9 cellular contexts compared by ENCODE assay signal in genomic region chr4:152458801-152459302, GRCh38.
A peak's percentile ranks its signal among the peaks of the same experiment; 100 is the strongest.
DNase-seq lines count a peak whose midpoint lies in the region; ATAC-seq and TF ChIP-seq lines count a peak whose summit lies in the region.
"Had no signal": no experiment of that assay in that cellular context is flagged by ENCODE, and none has a peak within 500 bp of the region (broad histone marks: within the 10 kb centered on the region; RNA-seq: fewer than 3 reads in every experiment).

No MANE protein-coding gene starts in this region.

- no peaks in the 10 kb centered on the region for H3K36me3 Mint-ChIP-seq in endodermal cell (ENCODE audit: low read depth)

- H3K36me3 ChIP-seq in Peyer's patch (no peaks in the 10 kb centered on the region), lower lobe of right lung (no peaks in the 10 kb centered on the region), endodermal cell (ENCODE audit: control insufficient read depth, insufficient read depth, low read length) (no peaks in the 10 kb centered on the region)

- H3K27ac ChIP-seq in Peyer's patch (peak overlapping the region in 3 of 4 donors; percentile 16 to 40 (median 31)), lower lobe of right lung (no peak overlapping the region), endodermal cell (ENCODE audit: low read depth, low read length) (no peak overlapping the region)
- H3K27ac ChIP-seq: PC-9 had no signal

- TF ChIP-seq CTCF in GM13976 (IDR thresholded peaks at IDR 0.05; ENCODE audit: borderline replicate concordance, control extremely low read depth, extremely low read depth, insufficient read depth, missing control alignments) (no peak), Peyer's patch (IDR thresholded peaks at IDR 0.05) (no peak), lower lobe of right lung (IDR thresholded peaks at IDR 0.05) (no peak), endodermal cell (conservative IDR thresholded peaks at IDR 0.05) (no peak)

- H3K4me1 Mint-ChIP-seq in endodermal cell: peaks cover 26% of the 10 kb centered on the region

- H3K9me3 Mint-ChIP-seq in endodermal cell: no peaks in the 10 kb centered on the region

- H3K4me3 ChIP-seq in Peyer's patch (no peak overlapping the region), lower lobe of right lung (no peak overlapping the region), endodermal cell (ENCODE audit: low read length) (no peak overlapping the region)
- H3K4me3 ChIP-seq: PC-9 had no signal

- DNase-seq in GM13976 (ENCODE audit: low spot score) (peak; percentile 36), Peyer's patch (no peak), lower lobe of right lung (no peak), endodermal cell (no peak), GM19238 (ENCODE audit: insufficient read length, low spot score) (no peak), NCI-H2171 treated with DMSO at 0.1 percent for 48 hours (lab: John Stamatoyannopoulos, UW) (no peak), NCI-H524 (lab: John Stamatoyannopoulos, UW) (no peak)
- DNase-seq: PC-9 had no signal

- H3K4me1 ChIP-seq in Peyer's patch: peaks cover 0 to 6% (median 2%) of the 10 kb centered on the region in 4 donors
- peaks cover 26% of the 10 kb centered on the region for H3K4me1 ChIP-seq in lower lobe of right lung
- H3K4me1 ChIP-seq in endodermal cell (ENCODE audit: control insufficient read depth, insufficient read depth, low read length): no peaks in the 10 kb centered on the region

- no peak overlapping the region for H3K9ac ChIP-seq in endodermal cell (ENCODE audit: extremely low read depth, low read length, poor library complexity, severe bottlenecking)

- H3K27ac Mint-ChIP-seq in endodermal cell: no peak overlapping the region

- 90 to 100% methylated on average over 1 of the region's 1 CpG for WGBS in endodermal cell (ENCODE audit: insufficient coverage in 1 of 2, insufficient read length in 1 of 2), 2 experiments

- no peaks in the 10 kb centered on the region for H3K27me3 ChIP-seq in Peyer's patch
- no peaks in the 10 kb centered on the region for H3K27me3 ChIP-seq in lower lobe of right lung (ENCODE audit: low read depth)
- no peaks in the 10 kb centered on the region for H3K27me3 ChIP-seq in endodermal cell (ENCODE audit: control insufficient read depth, insufficient read depth, low read length, poor library complexity, severe bottlenecking)

- intact Hi-C loops in lower lobe of right lung (cut with DNase I): no loop called here

- peak; percentile 36 for ATAC-seq in HG02623 (IDR thresholded peaks at IDR 0.05; ENCODE audit: unreplicated experiment)
- peak; percentile 53 to 56 for ATAC-seq in lower lobe of right lung

- H3K27me3 Mint-ChIP-seq in endodermal cell (ENCODE audit: insufficient read depth): no peaks in the 10 kb centered on the region

- H3K9me3 ChIP-seq in Peyer's patch (no peaks in the 10 kb centered on the region), lower lobe of right lung (no peaks in the 10 kb centered on the region), endodermal cell (ENCODE audit: control insufficient read depth, low read length) (no peaks in the 10 kb centered on the region)

- H3K4me3 Mint-ChIP-seq in endodermal cell: no peak overlapping the region

- TF ChIP-seq POLR2A in Peyer's patch (IDR thresholded peaks at IDR 0.05): no peak

- in situ Hi-C loops in GM13976 (cut with MboI; ENCODE audit: low sequenced_read_pairs, unreplicated experiment): no loop called here

Comparison
In these comparisons a context has a peak if more than half of its experiments do, and no peak if none do; other contexts are left out.
1. H3K27ac ChIP-seq: peak in Peyer's patch (3 of 4); none in lower lobe of right lung (single experiment) and endodermal cell (single experiment).